Comparison of ENCODE assay signal across 13 cellular contexts in genomic region chr14:92500491-92500941, GRCh38. TPM values are rescaled to one million over a fixed set of nuclear protein-coding genes. Genes with fewer than 3 reads are reported as not detected.
DNase-seq lines count a peak whose midpoint lies in the region; ATAC-seq and TF ChIP-seq lines count a peak whose summit lies in the region.
"Had no signal": no experiment of that assay in that cellular context is flagged by ENCODE, and none has a peak within 500 bp of the region (broad histone marks: within the 10 kb centered on the region; RNA-seq: fewer than 3 reads in every experiment).

No MANE protein-coding gene starts in this region.

- no peak overlapping the region for H3K4me3 Mint-ChIP-seq in osteocyte (ENCODE audit: unreplicated experiment)
- no peak overlapping the region for H3K4me3 Mint-ChIP-seq in CD4-positive, alpha-beta T cell
- H3K4me3 Mint-ChIP-seq: activated CD4-positive, alpha-beta T cell treated with anti-CD3 and anti-CD28 coated beads for 36 hours; CD4-positive, alpha-beta memory T cell had no signal

- H3K27ac ChIP-seq in CD4-positive, alpha-beta T cell (ENCODE audit: low read depth, low read length) = no peak overlapping the region

- intact Hi-C loops in cardiac septum (cut with DNase I) = no loop called here
- intact Hi-C loops in CD4-positive, alpha-beta T cell (cut with DNase I, micrococcal nuclease) = no loop called here

- CTCF ChIA-PET in CD4-positive, alpha-beta T cell (lab: Charles Lee) = no interaction called here

- no peaks in the 10 kb centered on the region for H3K36me3 Mint-ChIP-seq in osteocyte (ENCODE audit: unreplicated experiment)
- no peaks in the 10 kb centered on the region for H3K36me3 Mint-ChIP-seq in CD4-positive, alpha-beta T cell (ENCODE audit: low read depth)
- H3K36me3 Mint-ChIP-seq: CD4-positive, alpha-beta memory T cell had no signal

- H3K4me1 Mint-ChIP-seq in osteocyte (ENCODE audit: unreplicated experiment) = peaks cover 37% of the 10 kb centered on the region
- peaks cover 7% of the 10 kb centered on the region for H3K4me1 Mint-ChIP-seq in CD4-positive, alpha-beta T cell (ENCODE audit: low read depth)
- H3K4me1 Mint-ChIP-seq: activated CD4-positive, alpha-beta T cell treated with anti-CD3 and anti-CD28 coated beads for 36 hours; CD4-positive, alpha-beta memory T cell had no signal

- DNase-seq in ELF-1 (ENCODE audit: low read depth, low spot score) (peak; percentile 72), RPMI7951 (ENCODE audit: low read depth) (peak; percentile 60), cardiac septum (ENCODE audit: low spot score) (peak; percentile 46), osteocyte (ENCODE audit: extremely low spot score, unreplicated experiment) (peak; percentile 77), cerebellar nuclear complex (lab: John Stamatoyannopoulos, UW) (no peak), cerebellum (ENCODE audit: low spot score) (no peak)
- DNase-seq in CD4-positive, alpha-beta T cell = no peak
- DNase-seq: activated CD4-positive, alpha-beta T cell treated with anti-CD3 and anti-CD28 coated beads for 36 hours; CD4-positive, alpha-beta memory T cell; hippocampal formation; NCI-H2029 had no signal

- POLR2A ChIA-PET in CD4-positive, alpha-beta T cell (lab: Charles Lee) = no interaction called here

- no peaks in the 10 kb centered on the region for H3K27me3 ChIP-seq in CD4-positive, alpha-beta T cell (ENCODE audit: control insufficient read depth, insufficient read depth, low read length)

- no peak overlapping the region for H3K27ac Mint-ChIP-seq in osteocyte (ENCODE audit: unreplicated experiment)
- no peak overlapping the region for H3K27ac Mint-ChIP-seq in CD4-positive, alpha-beta T cell
- H3K27ac Mint-ChIP-seq: activated CD4-positive, alpha-beta T cell treated with anti-CD3 and anti-CD28 coated beads for 36 hours; CD4-positive, alpha-beta memory T cell had no signal

- no peak for ATAC-seq in CD4-positive, alpha-beta T cell (ENCODE audit: poor library complexity)
- no peak for ATAC-seq in GM18520 (IDR thresholded peaks at IDR 0.05; ENCODE audit: unreplicated experiment)
- ATAC-seq: activated CD4-positive, alpha-beta T cell treated with anti-CD3 and anti-CD28 coated beads for 36 hours had no signal

- no peaks in the 10 kb centered on the region for H3K9me3 Mint-ChIP-seq in osteocyte (ENCODE audit: unreplicated experiment)
- H3K9me3 Mint-ChIP-seq in CD4-positive, alpha-beta T cell = no peaks in the 10 kb centered on the region

- TF ChIP-seq CTCF in osteocyte (IDR thresholded peaks at IDR 0.05) = no peak
- no peak for TF ChIP-seq CTCF in CD4-positive, alpha-beta T cell (IDR thresholded peaks at IDR 0.05)

- H3K27me3 Mint-ChIP-seq in osteocyte (ENCODE audit: unreplicated experiment) = no peaks in the 10 kb centered on the region
- no peaks in the 10 kb centered on the region for H3K27me3 Mint-ChIP-seq in CD4-positive, alpha-beta T cell
- H3K27me3 Mint-ChIP-seq: activated CD4-positive, alpha-beta T cell treated with anti-CD3 and anti-CD28 coated beads for 36 hours had no signal

- H3K9me3 ChIP-seq in CD4-positive, alpha-beta T cell (ENCODE audit: control insufficient read depth, low read length) = no peaks in the 10 kb centered on the region

RNA-seq across cellular contexts. Expression of gene RIN3, which starts 13.1 kb away (rescaled TPM):
- 3.8 and 6.4 TPM in 2 replicates for total RNA-seq in RPMI7951 (2014; rRNA removed; shearing (Covaris generic))
- total RNA-seq in cardiac septum = 12.1 TPM
- total RNA-seq in osteocyte = 26.7 and 31.3 TPM in 2 replicates
- total RNA-seq in CD4-positive, alpha-beta T cell = 10 to 100 TPM; 67.9 to 72.2 TPM
- total RNA-seq in cerebellum = 1.5 TPM
- total RNA-seq: OCI-LY7 had no signal

Comparison
In these comparisons a context has a peak if more than half of its experiments do, and no peak if none do; other contexts are left out.
1. DNase-seq: peak in ELF-1 (single experiment), RPMI7951 (single experiment), cardiac septum (single experiment) and osteocyte (single experiment); none in cerebellar nuclear complex (0 of 2), CD4-positive, alpha-beta T cell (0 of 10) and cerebellum (single experiment).